8 cellular contexts compared by ENCODE assay signal in the genomic region with DNA sequence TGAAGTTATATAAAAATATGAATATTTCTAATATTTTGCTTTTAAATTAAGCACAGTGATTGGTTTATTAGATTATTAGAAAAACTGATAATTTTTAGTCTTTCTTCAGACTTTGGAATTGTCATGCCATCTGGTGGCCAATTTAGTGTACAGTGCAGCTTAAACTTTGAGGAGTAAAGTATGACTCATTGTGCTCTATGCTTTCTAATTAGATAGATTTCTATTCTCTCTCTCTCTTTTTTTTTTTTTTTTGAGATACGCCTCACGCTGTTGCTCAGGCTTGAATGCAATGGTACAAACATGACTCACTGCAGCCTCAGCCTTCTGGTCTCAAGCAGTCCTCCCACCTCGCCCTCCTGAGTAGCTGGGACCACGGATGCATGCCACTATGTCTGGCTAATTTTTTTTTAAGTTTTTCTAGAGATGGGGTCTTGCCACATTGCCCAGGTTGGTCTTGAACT. TPM values are rescaled to one million over a fixed set of nuclear protein-coding genes. Genes with fewer than 3 reads are reported as not detected.
DNase-seq lines count a peak whose midpoint lies in the region; ATAC-seq, FAIRE-seq and TF ChIP-seq lines count a peak whose summit lies in the region.

No MANE protein-coding gene starts in this region.

- SMC1A ChIA-PET in GM12878 (lab: Charles Lee; ENCODE audit: uncharacterized antibody, unreplicated experiment), result interaction anchor here (0.6 to 2.6 kb wide), 27 partner anchors 17 to 526 kb away, joined by 3 to 18 read pairs (median 4); a partner anchor contains a TSS

- RAD21 ChIA-PET in GM12878 (lab: Charles Lee; ENCODE audit: unreplicated experiment), result interaction anchor here (0.5 to 2.6 kb wide), 28 partner anchors 9 to 641 kb away, joined by 3 to 22 read pairs (median 4); a partner anchor contains a TSS

- peak; percentile 76 for TF ChIP-seq RAD21 in GM12878 (IDR thresholded peaks at IDR 0.05; ENCODE audit: insufficient read depth, low read depth, low read length)

- H3K4me3 ChIP-seq in RWPE2 (ENCODE audit: severe bottlenecking) (no peak overlapping the region), GM12878 (no peak overlapping the region)

- no peaks in the 10 kb centered on the region for H3K27me3 Mint-ChIP-seq in immature natural killer cell (ENCODE audit: low read depth in 3 of 3)

- intact Hi-C loops in GM12878 (cut with micrococcal nuclease; ENCODE audit: unreplicated experiment), result loop anchor here (2.0 to 10.0 kb wide), 4 partner anchors 79 to 527 kb away; a partner anchor contains a TSS

- H3K27ac Mint-ChIP-seq in immature natural killer cell, result no peak overlapping the region

- peak; percentile 90 for DNase-seq in Caki2 (ENCODE audit: low read depth)
- peak; percentile 29 for DNase-seq in HEK293T (ENCODE audit: extremely low spot score)
- no peak for DNase-seq in RWPE2 (ENCODE audit: low spot score)
- DNase-seq in GM12878 (ENCODE audit: low read depth, low spot score), result peak; percentile 23
- DNase-seq in immature natural killer cell, result peak; percentile 5 to 24 (median 7)
- peak; percentile 5 to 11 for DNase-seq in stimulated activated CD4-positive, alpha-beta T cell treated with anti-CD3 and anti-CD28 coated beads, Interleukin-1b, Interleukin-23, amount 100 ng/mL, for 4 hours (ENCODE audit: low read depth in 2 of 2)

- FAIRE-seq in GM12878 (lab: Jason Lieb, UNC), result peak; percentile 66

- H3K27me3 ChIP-seq in RWPE2 (ENCODE audit: insufficient read depth, poor library complexity, severe bottlenecking), result no peaks in the 10 kb centered on the region
- no peaks in the 10 kb centered on the region for H3K27me3 ChIP-seq in GM12878 (replicated peaks in 1 of 2; ENCODE audit: control insufficient read depth in 2 of 2, insufficient read depth in 2 of 2, low read length in 1 of 2)

- no peak overlapping the region for H3K9ac ChIP-seq in GM12878 (ENCODE audit: control insufficient read depth, insufficient read depth, low read length)

- POLR2A ChIA-PET in HEK293T (lab: Yijun Ruan, JAX), result interaction anchor here (0.6 kb wide), 1 partner anchor 86 kb away, joined by 3 read pairs; a partner anchor contains a TSS
- POLR2A ChIA-PET in GM12878 (lab: Charles Lee), result interaction anchor here (0.7 to 1.6 kb wide), 5 partner anchors 49 to 109 kb away, joined by 3 to 7 read pairs (median 4); a partner anchor contains a TSS

- no peak for TF ChIP-seq EP300 in GM12878 (IDR thresholded peaks at IDR 0.05; ENCODE audit: borderline replicate concordance in 1 of 2, control insufficient read depth in 1 of 2, low read depth in 2 of 2, low read length in 2 of 2)

- H3K36me3 Mint-ChIP-seq in immature natural killer cell, result peaks cover 0 to 5% (median 3%) of the 10 kb centered on the region in 3 donors

- no peak overlapping the region for H3K4me3 Mint-ChIP-seq in immature natural killer cell

- H3K4me1 ChIP-seq in RWPE2 (ENCODE audit: insufficient read depth, poor library complexity, severe bottlenecking), result no peaks in the 10 kb centered on the region
- H3K4me1 ChIP-seq in GM12878 (ENCODE audit: control insufficient read depth, insufficient read depth, low read length), result no peaks in the 10 kb centered on the region

- H3K9me3 ChIP-seq in RWPE2 (ENCODE audit: severe bottlenecking), result no peaks in the 10 kb centered on the region
- no peaks in the 10 kb centered on the region for H3K9me3 ChIP-seq in GM12878 (replicated peaks; ENCODE audit: control insufficient read depth, insufficient read depth, low read length)

- peak; percentile 90 for TF ChIP-seq CTCF in RWPE2 (IDR thresholded peaks at IDR 0.05; ENCODE audit: poor library complexity, severe bottlenecking)
- TF ChIP-seq CTCF in GM12878 (IDR thresholded peaks at IDR 0.05 in 2 of 3, conservative IDR thresholded peaks at IDR 0.05 in 1 of 3; ENCODE audit: control insufficient read depth in 2 of 3, extremely low read depth in 1 of 3, insufficient read depth in 1 of 3, low read depth in 3 of 3, low read length in 3 of 3), result peak; percentile 57 to 64 (median 60)

- CTCF ChIA-PET in HEK293T (lab: Yijun Ruan, JAX), result interaction anchor here (0.5 kb wide), 1 partner anchor 14 kb away, joined by 3 read pairs; no protein-coding TSS in a partner anchor
- CTCF ChIA-PET in GM12878 (lab: Yijun Ruan, JAX), result interaction anchor here (0.6 to 2.2 kb wide), 42 partner anchors 9 to 527 kb away, joined by 3 to 17 read pairs (median 6); a partner anchor contains a TSS

- ATAC-seq in RWPE2 (ENCODE audit: low read depth), result peak; percentile 79
- peak; percentile 84 for ATAC-seq in GM12878
- ATAC-seq in GM18909 (IDR thresholded peaks at IDR 0.05; ENCODE audit: poor library complexity, unreplicated experiment), result no peak
- ATAC-seq in HG03135 (IDR thresholded peaks at IDR 0.05; ENCODE audit: unreplicated experiment), result no peak

- H3K27ac ChIP-seq in RWPE2 (ENCODE audit: poor library complexity, severe bottlenecking) (no peak overlapping the region), GM12878 (ENCODE audit: control insufficient read depth, insufficient read depth) (no peak overlapping the region)

- no peak overlapping the region for H2AFZ ChIP-seq in GM12878 (ENCODE audit: control insufficient read depth, low read depth, low read length)

- no peak overlapping the region for H3K4me2 ChIP-seq in GM12878 (ENCODE audit: control insufficient read depth, insufficient read depth)

- BruUV-seq in GM12878 (replicated peaks; lab: Mats Ljungman, UMichigan), result no TSS peak

- no peaks in the 10 kb centered on the region for H3K79me2 ChIP-seq in GM12878 (ENCODE audit: control insufficient read depth, insufficient read depth, low read length)

- peaks cover 80% of the 10 kb centered on the region for H3K36me3 ChIP-seq in RWPE2 (ENCODE audit: low read depth)
- H3K36me3 ChIP-seq in GM12878 (ENCODE audit: control insufficient read depth in 2 of 2, insufficient read depth in 2 of 2, low read length in 1 of 2), result peaks cover 0 to 17% of the 10 kb centered on the region in 2 experiments; a peak in 2 of 4 replicates

- in situ Hi-C loops in Caki2 (cut with HindIII; ENCODE audit: low pct_unique_long_range_greater_than_20kb, low sequenced_read_pairs) (no loop called here), GM12878 (cut with MboI) (no loop called here)

- no peak for TF ChIP-seq POLR2A in GM12878 (IDR thresholded peaks at IDR 0.05; ENCODE audit: low read depth, low read length)

- H4K20me1 ChIP-seq in GM12878 (ENCODE audit: control insufficient read depth, insufficient read depth), result no peaks in the 10 kb centered on the region

- H3K4me1 Mint-ChIP-seq in immature natural killer cell, result peaks cover 7 to 9% of the 10 kb centered on the region in 2 donors

- 100% methylated on average over 2 of the region's 4 CpGs for WGBS in GM12878 (ENCODE audit: insufficient coverage, insufficient replicate concordance, low lambda C conversion rate, missing lambda C conversion rate)

- H3K9me3 Mint-ChIP-seq in immature natural killer cell, result no peaks in the 10 kb centered on the region

TF ChIP-seq in HEK293T, 16 proteins besides CTCF, POLR2A, EP300 and RAD21:
- TF ChIP-seq ZNF384 (IDR thresholded peaks at IDR 0.05) (peak; percentile 73), SP1 (IDR thresholded peaks at IDR 0.05) (no peak)

TF ChIP-seq in GM12878, 131 proteins besides CTCF, POLR2A, EP300 and RAD21 (continues in another document):
- no peak for TF ChIP-seq EED (IDR thresholded peaks at IDR 0.05; ENCODE audit: low read depth)
- TF ChIP-seq SMC3 (IDR thresholded peaks at IDR 0.05; ENCODE audit: borderline replicate concordance, low read length), result peak; percentile 74; the same call in 1 of the 2 replicates
- TF ChIP-seq JUNB (IDR thresholded peaks at IDR 0.05), result peak; percentile 32

RNA-seq across cellular contexts. Expression of a gene that starts 42.1 kb away (rescaled TPM):
- total RNA-seq in Caki2 (2014; rRNA removed; shearing (Covaris generic); ENCODE audit: low replicate concordance), result not detected in 2 replicates
- 16.4 and 27.6 TPM in 2 replicates for total RNA-seq in GM12878 (2013; cell fraction: nucleolus; rRNA removed)
- total RNA-seq in GM12878 (2014; rRNA removed) (0.73 and 0.76 TPM in 2 replicates), GM12878 (2014; rRNA removed; fragmentation: Illumina TruSeq; extraction: Trizol) (1.2 and 1.9 TPM in 2 replicates), GM12878 (2021) (0.45 and 0.87 TPM in 2 replicates)
- not detected for polyA plus RNA-seq in GM12878 (2011; ENCODE audit: low read depth)
- polyA plus RNA-seq in GM12878 (2011; rRNA removed) (0.19 and 0.38 TPM in 2 replicates), GM12878 (2014; fragmentation: Illumina TruSeq; extraction: Trizol) (0.09 TPM in 1 of 2 replicates, not detected in the other), GM12878 (2014; fragmentation: Nextera tagmentation; extraction: Ambion mirVana) (not detected), GM12878 (2014; rRNA removed) (0.06 and 0.40 TPM in 2 replicates), GM12878 (2016; fragmentation: Nextera tagmentation; extraction: Ambion mirVana) (not detected), immature natural killer cell (not detected)
- not detected in 2 replicates for polyA plus RNA-seq in GM12878 (2011; cell fraction: cytosol; rRNA removed)
- 0.90 and 1.8 TPM in 2 replicates for polyA plus RNA-seq in GM12878 (2011; cell fraction: nucleus; rRNA removed)
- not detected in 2 replicates for polyA plus RNA-seq in GM12878 (2012)
- 17.9 and 24.5 TPM in 2 replicates for polyA minus RNA-seq in GM12878 (2011; rRNA and poly(A)+ RNA removed)
- 0.83 TPM in 1 of 2 replicates, not detected in the other for polyA minus RNA-seq in GM12878 (2011; cell fraction: cytosol; rRNA and poly(A)+ RNA removed)
- 17.2 and 40.9 TPM in 2 replicates for polyA minus RNA-seq in GM12878 (2011; cell fraction: nucleus; rRNA and poly(A)+ RNA removed)

RNA-seq across cellular contexts. Expression of a gene that starts 50.6 kb away (rescaled TPM):
- 8.3 and 13.6 TPM in 2 replicates for total RNA-seq in Caki2 (2014; rRNA removed; shearing (Covaris generic); ENCODE audit: low replicate concordance)
- total RNA-seq in GM12878 (2013; cell fraction: nucleolus; rRNA removed), result 201 and 223 TPM in 2 replicates
- 10.1 and 12.5 TPM in 2 replicates for total RNA-seq in GM12878 (2014; rRNA removed)
- total RNA-seq in GM12878 (2014; rRNA removed; fragmentation: Illumina TruSeq; extraction: Trizol), result 23.2 and 23.7 TPM in 2 replicates
- total RNA-seq in GM12878 (2021), result 24.5 and 26.6 TPM in 2 replicates
- 8.8 TPM for polyA plus RNA-seq in GM12878 (2011; ENCODE audit: low read depth)
- 31.6 and 39.6 TPM in 2 replicates for polyA plus RNA-seq in GM12878 (2011; rRNA removed)
- 15.4 and 20.5 TPM in 2 replicates for polyA plus RNA-seq in GM12878 (2011; cell fraction: cytosol; rRNA removed)
- polyA plus RNA-seq in GM12878 (2011; cell fraction: nucleus; rRNA removed), result 38.8 and 39.0 TPM in 2 replicates
- 10.4 and 13.0 TPM in 2 replicates for polyA plus RNA-seq in GM12878 (2012)
- polyA plus RNA-seq in GM12878 (2014; fragmentation: Illumina TruSeq; extraction: Trizol), result 18.6 and 22.9 TPM in 2 replicates
- polyA plus RNA-seq in GM12878 (2014; fragmentation: Nextera tagmentation; extraction: Ambion mirVana), result 1 to 10 TPM; 2.6 to 2.9 TPM
- 11.7 and 15.0 TPM in 2 replicates for polyA plus RNA-seq in GM12878 (2014; rRNA removed)
- polyA plus RNA-seq in GM12878 (2016; fragmentation: Nextera tagmentation; extraction: Ambion mirVana), result 1 to 10 TPM; 9.4 to 9.5 TPM
- polyA minus RNA-seq in GM12878 (2011; rRNA and poly(A)+ RNA removed), result 58.5 and 61.5 TPM in 2 replicates
- 11.0 and 15.6 TPM in 2 replicates for polyA minus RNA-seq in GM12878 (2011; cell fraction: cytosol; rRNA and poly(A)+ RNA removed)
- 67.9 and 92.5 TPM in 2 replicates for polyA minus RNA-seq in GM12878 (2011; cell fraction: nucleus; rRNA and poly(A)+ RNA removed)
- 10 to 100 TPM; 14.0 to 24.2 (median 14.7) TPM for polyA plus RNA-seq in immature natural killer cell

Comparison
In these comparisons a context has a peak if more than half of its experiments do, and no peak if none do; other contexts are left out.
1. ATAC-seq: peak in RWPE2 (single experiment) and GM12878 (single experiment); none in GM18909 (single experiment) and HG03135 (single experiment).